In the genomic region with DNA sequence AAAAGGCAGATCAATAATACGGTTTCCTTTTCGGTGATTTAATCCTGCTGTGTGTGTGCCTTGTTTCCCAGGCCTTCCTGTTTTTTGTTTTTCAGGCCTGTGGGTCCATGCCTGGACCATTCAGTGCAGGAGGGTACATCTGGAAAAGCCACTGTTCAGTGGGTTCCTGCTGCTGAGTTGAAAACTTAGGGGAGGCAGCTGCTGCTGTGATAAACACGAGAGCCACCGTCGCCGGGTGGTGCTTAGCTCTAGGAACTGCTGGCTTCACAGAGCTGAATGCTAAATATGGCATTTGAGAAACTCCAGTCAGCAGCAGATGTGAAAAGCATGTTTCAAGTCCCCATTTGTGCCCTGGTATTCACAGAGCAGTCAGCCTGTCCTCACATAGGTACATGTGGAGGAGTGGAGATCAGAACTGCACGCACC, we compare ENCODE assay signal across 1 cellular context.
TF ChIP-seq lines count a peak whose summit lies in the region.

No MANE protein-coding gene starts in this region.

TF ChIP-seq in WTC11, 78 proteins besides CTCF, POLR2A, EP300 and RAD21:
- TF ChIP-seq FOXK1 (CRISPR knock-in tag; IDR thresholded peaks at IDR 0.05) (no peak), ZNF138 (CRISPR knock-in tag; conservative IDR thresholded peaks at IDR 0.05) (no peak), NFATC4 (CRISPR knock-in tag; IDR thresholded peaks at IDR 0.05) (no peak), SP1 (CRISPR knock-in tag; conservative IDR thresholded peaks at IDR 0.05) (no peak), NR2C2 (CRISPR knock-in tag; IDR thresholded peaks at IDR 0.05) (no peak), JUN (CRISPR knock-in tag; IDR thresholded peaks at IDR 0.05) (no peak), KAT7 (CRISPR knock-in tag; IDR thresholded peaks at IDR 0.05; ENCODE audit: borderline replicate concordance) (no peak), NFYB (CRISPR knock-in tag; conservative IDR thresholded peaks at IDR 0.05; ENCODE audit: low read depth) (no peak)
- TF ChIP-seq, protein P1, sequence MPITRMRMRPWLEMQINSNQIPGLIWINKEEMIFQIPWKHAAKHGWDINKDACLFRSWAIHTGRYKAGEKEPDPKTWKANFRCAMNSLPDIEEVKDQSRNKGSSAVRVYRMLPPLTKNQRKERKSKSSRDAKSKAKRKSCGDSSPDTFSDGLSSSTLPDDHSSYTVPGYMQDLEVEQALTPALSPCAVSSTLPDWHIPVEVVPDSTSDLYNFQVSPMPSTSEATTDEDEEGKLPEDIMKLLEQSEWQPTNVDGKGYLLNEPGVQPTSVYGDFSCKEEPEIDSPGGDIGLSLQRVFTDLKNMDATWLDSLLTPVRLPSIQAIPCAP (CRISPR knock-in tag; IDR thresholded peaks at IDR 0.05) = no peak
- TF ChIP-seq, protein P2, sequence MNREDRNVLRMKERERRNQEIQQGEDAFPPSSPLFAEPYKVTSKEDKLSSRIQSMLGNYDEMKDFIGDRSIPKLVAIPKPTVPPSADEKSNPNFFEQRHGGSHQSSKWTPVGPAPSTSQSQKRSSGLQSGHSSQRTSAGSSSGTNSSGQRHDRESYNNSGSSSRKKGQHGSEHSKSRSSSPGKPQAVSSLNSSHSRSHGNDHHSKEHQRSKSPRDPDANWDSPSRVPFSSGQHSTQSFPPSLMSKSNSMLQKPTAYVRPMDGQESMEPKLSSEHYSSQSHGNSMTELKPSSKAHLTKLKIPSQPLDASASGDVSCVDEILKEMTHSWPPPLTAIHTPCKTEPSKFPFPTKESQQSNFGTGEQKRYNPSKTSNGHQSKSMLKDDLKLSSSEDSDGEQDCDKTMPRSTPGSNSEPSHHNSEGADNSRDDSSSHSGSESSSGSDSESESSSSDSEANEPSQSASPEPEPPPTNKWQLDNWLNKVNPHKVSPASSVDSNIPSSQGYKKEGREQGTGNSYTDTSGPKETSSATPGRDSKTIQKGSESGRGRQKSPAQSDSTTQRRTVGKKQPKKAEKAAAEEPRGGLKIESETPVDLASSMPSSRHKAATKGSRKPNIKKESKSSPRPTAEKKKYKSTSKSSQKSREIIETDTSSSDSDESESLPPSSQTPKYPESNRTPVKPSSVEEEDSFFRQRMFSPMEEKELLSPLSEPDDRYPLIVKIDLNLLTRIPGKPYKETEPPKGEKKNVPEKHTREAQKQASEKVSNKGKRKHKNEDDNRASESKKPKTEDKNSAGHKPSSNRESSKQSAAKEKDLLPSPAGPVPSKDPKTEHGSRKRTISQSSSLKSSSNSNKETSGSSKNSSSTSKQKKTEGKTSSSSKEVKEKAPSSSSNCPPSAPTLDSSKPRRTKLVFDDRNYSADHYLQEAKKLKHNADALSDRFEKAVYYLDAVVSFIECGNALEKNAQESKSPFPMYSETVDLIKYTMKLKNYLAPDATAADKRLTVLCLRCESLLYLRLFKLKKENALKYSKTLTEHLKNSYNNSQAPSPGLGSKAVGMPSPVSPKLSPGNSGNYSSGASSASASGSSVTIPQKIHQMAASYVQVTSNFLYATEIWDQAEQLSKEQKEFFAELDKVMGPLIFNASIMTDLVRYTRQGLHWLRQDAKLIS (CRISPR knock-in tag; IDR thresholded peaks at IDR 0.05; ENCODE audit: borderline replicate concordance) = no peak
- TF ChIP-seq, protein P3, sequence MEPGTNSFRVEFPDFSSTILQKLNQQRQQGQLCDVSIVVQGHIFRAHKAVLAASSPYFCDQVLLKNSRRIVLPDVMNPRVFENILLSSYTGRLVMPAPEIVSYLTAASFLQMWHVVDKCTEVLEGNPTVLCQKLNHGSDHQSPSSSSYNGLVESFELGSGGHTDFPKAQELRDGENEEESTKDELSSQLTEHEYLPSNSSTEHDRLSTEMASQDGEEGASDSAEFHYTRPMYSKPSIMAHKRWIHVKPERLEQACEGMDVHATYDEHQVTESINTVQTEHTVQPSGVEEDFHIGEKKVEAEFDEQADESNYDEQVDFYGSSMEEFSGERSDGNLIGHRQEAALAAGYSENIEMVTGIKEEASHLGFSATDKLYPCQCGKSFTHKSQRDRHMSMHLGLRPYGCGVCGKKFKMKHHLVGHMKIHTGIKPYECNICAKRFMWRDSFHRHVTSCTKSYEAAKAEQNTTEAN (CRISPR knock-in tag; IDR thresholded peaks at IDR 0.05) = no peak
- TF ChIP-seq, protein P4, sequence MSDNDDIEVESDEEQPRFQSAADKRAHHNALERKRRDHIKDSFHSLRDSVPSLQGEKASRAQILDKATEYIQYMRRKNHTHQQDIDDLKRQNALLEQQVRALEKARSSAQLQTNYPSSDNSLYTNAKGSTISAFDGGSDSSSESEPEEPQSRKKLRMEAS (CRISPR knock-in tag; IDR thresholded peaks at IDR 0.05) = no peak
